Comparison of ENCODE assay signal across 11 cellular contexts in the genomic region with DNA sequence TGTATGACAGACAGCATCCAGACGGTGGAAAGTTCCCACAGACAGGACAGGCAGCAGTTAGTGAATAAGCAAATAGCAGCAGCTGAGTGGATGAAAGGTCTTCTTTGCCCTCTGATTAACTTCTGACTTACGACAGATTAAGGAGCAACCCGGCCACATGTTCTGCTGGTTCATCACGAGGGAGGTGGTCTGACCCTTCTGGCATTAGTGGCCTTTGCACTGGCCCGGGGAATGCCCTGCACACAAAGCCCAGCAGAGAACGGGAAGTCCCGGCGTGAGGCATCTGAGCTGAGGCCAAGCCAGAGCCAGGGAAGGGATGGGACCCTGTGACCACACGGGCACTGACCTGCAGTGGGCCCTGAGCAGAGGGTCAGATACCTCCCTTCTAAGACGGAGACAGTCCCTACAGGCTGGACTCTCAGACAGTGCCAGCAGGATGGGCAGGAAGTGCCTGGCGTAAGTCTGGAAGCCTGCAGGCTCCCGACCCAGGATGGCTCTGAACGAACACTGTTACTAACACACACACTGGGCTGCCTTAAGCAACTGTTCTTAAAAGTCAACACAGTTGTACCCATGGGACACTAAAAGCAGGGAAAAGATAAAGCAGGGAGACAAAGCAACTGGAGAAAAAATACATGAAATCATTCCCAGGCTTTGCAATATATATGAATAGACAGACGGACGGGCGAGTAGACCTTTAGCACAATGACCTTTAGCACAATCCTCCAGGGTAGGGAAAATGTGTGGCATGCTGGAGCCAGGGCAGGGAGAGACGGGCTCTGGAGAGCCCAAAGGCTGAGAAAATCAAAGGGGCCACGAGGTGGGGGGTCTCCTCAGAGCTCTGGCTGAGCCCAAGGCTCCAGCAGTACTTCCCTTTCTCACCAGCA. TPM values are rescaled to one million over a fixed set of nuclear protein-coding genes. Genes with fewer than 3 reads are reported as not detected.
DNase-seq lines count a peak whose midpoint lies in the region; ATAC-seq and TF ChIP-seq lines count a peak whose summit lies in the region.
"Had no signal": no experiment of that assay in that cellular context is flagged by ENCODE, and none has a peak within 500 bp of the region (broad histone marks: within the 10 kb centered on the region; RNA-seq: fewer than 3 reads in every experiment).

No MANE protein-coding gene starts in this region.

- CTCF ChIA-PET in activated naive CD4-positive, alpha-beta T cell treated with anti-CD3 and anti-CD28 coated beads, Interleukin-2, amount 10 ng/mL, durations not matched to agents 7 days and 5 days (lab: Charles Lee): interaction anchor here (10.0 kb wide), 1 partner anchor 16 kb away, joined by 147 read pairs; no protein-coding TSS in a partner anchor
- CTCF ChIA-PET in activated naive CD4-positive, alpha-beta T cell treated with anti-CD3 and anti-CD28 coated beads for 36 hours (lab: Charles Lee): interaction anchor here (3.3 kb wide), 1 partner anchor 8 kb away, joined by 15 read pairs; no protein-coding TSS in a partner anchor

- no peak overlapping the region for H2BK120ac ChIP-seq in H9 (ENCODE audit: low read depth, low read length, poor library complexity, severe bottlenecking)

- no peaks in the 10 kb centered on the region for H3K79me1 ChIP-seq in H9 (ENCODE audit: insufficient read depth, low read depth, low read length, poor library complexity, severe bottlenecking)

- peaks cover 77% of the 10 kb centered on the region for H3K4me1 Mint-ChIP-seq in activated naive CD4-positive, alpha-beta T cell treated with anti-CD3 and anti-CD28 coated beads, Interleukin-2, amount 10 ng/mL, durations not matched to agents 7 days and 5 days
- H3K4me1 Mint-ChIP-seq in activated naive CD4-positive, alpha-beta T cell treated with anti-CD3 and anti-CD28 coated beads for 36 hours (ENCODE audit: low read depth): peaks cover 86% of the 10 kb centered on the region
- H3K4me1 Mint-ChIP-seq in H9: peaks cover 6 to 11% of the 10 kb centered on the region in 2 experiments; a peak in 3 of 4 replicates

- H4K20me1 ChIP-seq in H9 (ENCODE audit: control insufficient read depth, insufficient read depth, insufficient read length): no peaks in the 10 kb centered on the region

- no peak overlapping the region for H2BK12ac ChIP-seq in H9 (ENCODE audit: insufficient read length, low read depth, low read length)

- H3K9ac ChIP-seq in duodenal mucosa (ENCODE audit: low read depth in 1 of 2, low read length in 2 of 2): peak overlapping the region; percentile 19 to 28
- H3K9ac ChIP-seq in H9 (ENCODE audit: extremely low read depth, insufficient read length, low read length): no peak overlapping the region
- H3K9ac ChIP-seq: KMS-11 had no signal

- H3K36me3 Mint-ChIP-seq in activated naive CD4-positive, alpha-beta T cell treated with anti-CD3 and anti-CD28 coated beads, Interleukin-2, amount 10 ng/mL, durations not matched to agents 7 days and 5 days: peaks cover 66% of the 10 kb centered on the region
- peaks cover 28% of the 10 kb centered on the region for H3K36me3 Mint-ChIP-seq in activated naive CD4-positive, alpha-beta T cell treated with anti-CD3 and anti-CD28 coated beads for 36 hours (ENCODE audit: low read depth)
- H3K36me3 Mint-ChIP-seq in H9 (ENCODE audit: insufficient read depth in 1 of 3, low read depth in 3 of 3): peaks cover 0 to 2% (median 0%) of the 10 kb centered on the region in 3 experiments; a peak in 3 of 7 replicates

- no peak overlapping the region for H3K14ac ChIP-seq in H9 (ENCODE audit: insufficient read depth, low read length)

- H2BK20ac ChIP-seq in H9 (ENCODE audit: low read depth, low read length, poor library complexity, severe bottlenecking): no peak overlapping the region

- peaks cover 31 to 38% of the 10 kb centered on the region in 2 donors for H3K4me1 ChIP-seq in duodenal mucosa (ENCODE audit: control insufficient read depth in 1 of 2, insufficient read depth in 2 of 2, low read length in 2 of 2)
- H3K4me1 ChIP-seq in mucosa of descending colon (ENCODE audit: low read depth): peaks cover 11% of the 10 kb centered on the region
- H3K4me1 ChIP-seq in transverse colon: peaks cover 3 to 38% (median 8%) of the 10 kb centered on the region in 4 donors
- H3K4me1 ChIP-seq in H9 (ENCODE audit: insufficient read depth, low read length): no peaks in the 10 kb centered on the region

- H4K8ac ChIP-seq in H9 (replicated peaks; ENCODE audit: insufficient read length, low read depth, low read length): no peak overlapping the region

- H4K5ac ChIP-seq in H9 (ENCODE audit: insufficient read length, low read depth, low read length): no peak overlapping the region

- no peak for TF ChIP-seq EP300 in transverse colon (IDR thresholded peaks at IDR 0.05; ENCODE audit: low read depth)

- H2BK15ac ChIP-seq in H9 (ENCODE audit: low read depth, low read length): no peak overlapping the region

- no peak overlapping the region for H3K4me3 Mint-ChIP-seq in activated naive CD4-positive, alpha-beta T cell treated with anti-CD3 and anti-CD28 coated beads, Interleukin-2, amount 10 ng/mL, durations not matched to agents 7 days and 5 days
- no peak overlapping the region for H3K4me3 Mint-ChIP-seq in activated naive CD4-positive, alpha-beta T cell treated with anti-CD3 and anti-CD28 coated beads for 36 hours
- H3K4me3 Mint-ChIP-seq in H9: no peak overlapping the region; a peak in 1 of 5 replicates

- no peak overlapping the region for H3T11ph ChIP-seq in H9 (ENCODE audit: low read length)

- H3K4me2 ChIP-seq in H9 (ENCODE audit: insufficient read depth, insufficient read length, low read length): no peak overlapping the region
- H3K4me2 ChIP-seq: KMS-11 had no signal

- H3K23me2 ChIP-seq in H9 (ENCODE audit: insufficient read length, low read depth, low read length, poor library complexity, severe bottlenecking): no peaks in the 10 kb centered on the region

- 48 to 80% methylated on average over 1 to 18 of the region's 18 CpGs for WGBS in transverse colon (ENCODE audit: low coverage in 1 of 2), 2 donors
- WGBS in H9 (ENCODE audit: extremely low coverage, insufficient read length, low lambda C conversion rate): no CpG with 5 or more reads among the region's 18 CpGs

- H3K4ac ChIP-seq in H9 (ENCODE audit: low read depth, low read length): no peak overlapping the region

- no peak overlapping the region for H2AFZ ChIP-seq in H9 (ENCODE audit: low read length)

- no peak overlapping the region for H3K18ac ChIP-seq in H9 (ENCODE audit: insufficient read length, low read depth, low read length)

- H3K27me3 Mint-ChIP-seq in activated naive CD4-positive, alpha-beta T cell treated with anti-CD3 and anti-CD28 coated beads, Interleukin-2, amount 10 ng/mL, durations not matched to agents 7 days and 5 days: no peaks in the 10 kb centered on the region
- no peaks in the 10 kb centered on the region for H3K27me3 Mint-ChIP-seq in activated naive CD4-positive, alpha-beta T cell treated with anti-CD3 and anti-CD28 coated beads for 36 hours (ENCODE audit: low read depth)
- no peaks in the 10 kb centered on the region for H3K27me3 Mint-ChIP-seq in H9 (ENCODE audit: low read depth)

- no peak for TF ChIP-seq POLR2A in transverse colon (IDR thresholded peaks at IDR 0.05)

- intact Hi-C loops in activated naive CD4-positive, alpha-beta T cell treated with anti-CD3 and anti-CD28 coated beads for 36 hours (cut with micrococcal nuclease): no loop called here
- intact Hi-C loops in mucosa of descending colon (cut with DNase I, micrococcal nuclease) (no loop called here), transverse colon (cut with DNase I; ENCODE audit: low total_unique reads) (no loop called here)

- no peak overlapping the region for H3K56ac ChIP-seq in H9 (ENCODE audit: insufficient read length, low read depth, low read length)

- H3K23ac ChIP-seq in H9 (ENCODE audit: insufficient read length, low read depth, low read length): no peak overlapping the region

- no peak for DNase-seq in activated naive CD4-positive, alpha-beta T cell treated with anti-CD3 and anti-CD28 coated beads, Interleukin-2, amount 10 ng/mL, durations not matched to agents 7 days and 5 days
- no peak for DNase-seq in activated naive CD4-positive, alpha-beta T cell treated with anti-CD3 and anti-CD28 coated beads for 36 hours
- peak; percentile 47 to 66 (median 51) for DNase-seq in mucosa of descending colon
- DNase-seq in transverse colon: peak; percentile 42
- no peak for DNase-seq in H9
- no peak for DNase-seq in NCI-H1417 treated with DMSO at 0.1 percent for 48 hours (lab: John Stamatoyannopoulos, UW)
- DNase-seq: NCI-H2081 treated with DMSO at 0.1 percent for 48 hours, pancreas had no signal

- no peaks in the 10 kb centered on the region for H3K27me3 ChIP-seq in duodenal mucosa (ENCODE audit: control insufficient read depth in 1 of 2, insufficient read depth in 2 of 2, low read length in 2 of 2)
- H3K27me3 ChIP-seq in transverse colon: no peaks in the 10 kb centered on the region
- H3K27me3 ChIP-seq in H9 (ENCODE audit: insufficient read depth, low read length): no peaks in the 10 kb centered on the region
- H3K27me3 ChIP-seq: pancreas had no signal

- H4K91ac ChIP-seq in H9 (ENCODE audit: insufficient read length, low read depth, low read length): no peak overlapping the region

- no peaks in the 10 kb centered on the region for H3K79me2 ChIP-seq in H9 (ENCODE audit: insufficient read depth, low read length)

- H3K27ac Mint-ChIP-seq in activated naive CD4-positive, alpha-beta T cell treated with anti-CD3 and anti-CD28 coated beads, Interleukin-2, amount 10 ng/mL, durations not matched to agents 7 days and 5 days: peak overlapping the region; percentile 26
- H3K27ac Mint-ChIP-seq in activated naive CD4-positive, alpha-beta T cell treated with anti-CD3 and anti-CD28 coated beads for 36 hours: no peak overlapping the region
- peak overlapping the region in 1 of 3 experiments; percentile 65; a peak in 2 of 7 replicates for H3K27ac Mint-ChIP-seq in H9

- peak; percentile 77 for ATAC-seq in mucosa of descending colon
- ATAC-seq in GM21737 (IDR thresholded peaks at IDR 0.05; ENCODE audit: unreplicated experiment): no peak

- no peak overlapping the region for H2AK5ac ChIP-seq in H9 (ENCODE audit: insufficient read length, low read length)

- H3K9me3 ChIP-seq in duodenal mucosa (ENCODE audit: control insufficient read depth in 1 of 2, low read length in 2 of 2) (no peaks in the 10 kb centered on the region), mucosa of descending colon (no peaks in the 10 kb centered on the region), transverse colon (no peaks in the 10 kb centered on the region), H9 (ENCODE audit: control insufficient read depth, low read depth, low read length) (no peaks in the 10 kb centered on the region)
- H3K9me3 ChIP-seq: pancreas had no signal

- in situ Hi-C loops in transverse colon (cut with MboI; ENCODE audit: low pct_ligation_motif_present in 1 of 4, low pct_unique_long_range_greater_than_20kb in 1 of 4, low sequenced_read_pairs in 3 of 4): loop anchor here in 1 of 4 donors (25.0 kb wide), 1 partner anchor 96 kb away; the partner anchor contains the start of gene POP4

- H3K36me3 ChIP-seq in duodenal mucosa (ENCODE audit: control insufficient read depth in 1 of 2, insufficient read depth in 2 of 2, low read length in 2 of 2): peaks cover 5 to 17% of the 10 kb centered on the region in 2 donors
- no peaks in the 10 kb centered on the region for H3K36me3 ChIP-seq in mucosa of descending colon (ENCODE audit: low read depth)
- peaks cover 0 to 9% (median 0%) of the 10 kb centered on the region in 4 donors for H3K36me3 ChIP-seq in transverse colon

- TF ChIP-seq CTCF in mucosa of descending colon (IDR thresholded peaks at IDR 0.05) (no peak), transverse colon (IDR thresholded peaks at IDR 0.05) (no peak), H9 (conservative IDR thresholded peaks at IDR 0.05) (no peak)

- H2BK5ac ChIP-seq in H9 (ENCODE audit: insufficient read length, low read length): no peak overlapping the region

- no peaks in the 10 kb centered on the region for H3K9me3 Mint-ChIP-seq in activated naive CD4-positive, alpha-beta T cell treated with anti-CD3 and anti-CD28 coated beads, Interleukin-2, amount 10 ng/mL, durations not matched to agents 7 days and 5 days
- H3K9me3 Mint-ChIP-seq in activated naive CD4-positive, alpha-beta T cell treated with anti-CD3 and anti-CD28 coated beads for 36 hours: no peaks in the 10 kb centered on the region
- no peaks in the 10 kb centered on the region for H3K9me3 Mint-ChIP-seq in H9

- peak overlapping the region; percentile 38 for H3K27ac ChIP-seq in duodenal mucosa (ENCODE audit: low read depth, low read length)
- peak overlapping the region; percentile 23 to 53 (median 41) for H3K27ac ChIP-seq in transverse colon
- H3K27ac ChIP-seq in H9 (ENCODE audit: insufficient read length, low read depth, low read length): no peak overlapping the region
- H3K27ac ChIP-seq: KMS-11, pancreas had no signal

- H3K4me3 ChIP-seq in duodenal mucosa (ENCODE audit: low read depth in 1 of 2, low read length in 2 of 2): peak overlapping the region; percentile 44 to 55
- H3K4me3 ChIP-seq in mucosa of descending colon: no peak overlapping the region
- peak overlapping the region in 1 of 4 donors; percentile 6 for H3K4me3 ChIP-seq in transverse colon
- H3K4me3 ChIP-seq: pancreas had no signal

RNA-seq across cellular contexts. Expression of gene C19orf12, which starts 6.3 kb away (rescaled TPM):
- total RNA-seq in activated naive CD4-positive, alpha-beta T cell treated with anti-CD3 and anti-CD28 coated beads for 36 hours: 10 to 100 TPM; 21.6 to 24.3 TPM
- total RNA-seq in mucosa of descending colon (10 to 100 TPM; 17.0 to 26.6 (median 18.4) TPM), transverse colon (10 to 100 TPM; 13.9 to 33.3 (median 21.4) TPM), H9 (2021) (17.2 and 17.5 TPM in 2 replicates)

RNA-seq across cellular contexts. Expression of gene PLEKHF1, which starts 43.5 kb away (rescaled TPM):
- total RNA-seq in activated naive CD4-positive, alpha-beta T cell treated with anti-CD3 and anti-CD28 coated beads for 36 hours: 10 to 100 TPM; 20.7 to 21.0 TPM
- total RNA-seq in mucosa of descending colon (1 to 10 TPM; 4.0 to 6.9 (median 6.7) TPM), transverse colon (10 to 100 TPM in 3 of 4 donors, 1 to 10 TPM in 1; 8.6 to 38.8 (median 14.2) TPM), H9 (2021) (4.9 and 5.0 TPM in 2 replicates)

Comparison
In these comparisons a context has a peak if more than half of its experiments do, and no peak if none do; other contexts are left out.
1. DNase-seq: peak in mucosa of descending colon (3 of 3) and transverse colon (single experiment); none in activated naive CD4-positive, alpha-beta T cell treated with anti-CD3 and anti-CD28 coated beads, Interleukin-2, amount 10 ng/mL, durations not matched to agents 7 days and 5 days (single experiment), activated naive CD4-positive, alpha-beta T cell treated with anti-CD3 and anti-CD28 coated beads for 36 hours (single experiment), H9 (single experiment) and NCI-H1417 treated with DMSO at 0.1 percent for 48 hours (single experiment).